ENCODE assay signal across 12 cellular contexts in the genomic region with DNA sequence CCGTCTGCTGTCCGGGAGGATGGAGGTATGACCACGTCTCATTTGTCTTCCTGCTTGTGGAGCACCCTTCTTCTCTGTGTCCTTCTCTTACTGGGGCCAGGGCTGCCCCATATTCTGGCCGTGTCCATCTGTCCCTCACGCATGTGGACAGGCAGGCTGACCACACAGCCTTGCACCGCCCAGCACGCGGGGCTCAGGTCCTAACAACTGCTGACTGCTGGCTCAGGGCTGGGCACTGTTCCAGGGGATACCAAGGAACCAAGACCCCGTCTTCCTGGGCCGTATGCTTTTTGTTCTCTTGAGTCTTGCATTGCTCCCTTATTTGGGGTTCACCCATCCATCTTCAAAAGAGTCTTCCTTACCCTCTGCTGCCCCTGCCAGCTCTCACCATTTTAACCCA. TPM values are rescaled to one million over a fixed set of nuclear protein-coding genes. Genes with fewer than 3 reads are reported as not detected.
DNase-seq lines count a peak whose midpoint lies in the region; ATAC-seq and TF ChIP-seq lines count a peak whose summit lies in the region.
"Had no signal": no experiment of that assay in that cellular context is flagged by ENCODE, and none has a peak within 500 bp of the region (broad histone marks: within the 10 kb centered on the region; RNA-seq: fewer than 3 reads in every experiment).

No MANE protein-coding gene starts in this region.

- CTCF ChIA-PET in CD8-positive, alpha-beta memory T cell (lab: Charles Lee) = interaction anchor here (0.9 to 1.3 kb wide), 2 partner anchors 8 to 14 kb away, joined by 5 read pairs; no protein-coding TSS in a partner anchor

- peaks cover 0 to 2% (median 2%) of the 10 kb centered on the region in 3 donors for H3K36me3 Mint-ChIP-seq in CD8-positive, alpha-beta memory T cell
- H3K36me3 Mint-ChIP-seq in activated T-helper 17 cell treated with anti-CD3 and anti-CD28 coated beads, Interleukin-2, amount 50 U/mL, for 72 hours (ENCODE audit: low read depth) = no peaks in the 10 kb centered on the region
- H3K36me3 Mint-ChIP-seq in natural killer cell = no peaks in the 10 kb centered on the region

- POLR2A ChIA-PET in CD8-positive, alpha-beta memory T cell (lab: Charles Lee) = no interaction called here

- ATAC-seq in HG02642 (IDR thresholded peaks at IDR 0.05; ENCODE audit: poor library complexity, unreplicated experiment) (peak; percentile 12), natural killer cell (no peak), HG03439 (IDR thresholded peaks at IDR 0.05; ENCODE audit: unreplicated experiment) (no peak)
- ATAC-seq in activated T-helper 17 cell treated with anti-CD3 and anti-CD28 coated beads, Interleukin-2, amount 50 U/mL, for 72 hours (replicated peaks) = no peak

- H3K36me3 ChIP-seq in CD8-positive, alpha-beta memory T cell (ENCODE audit: insufficient read depth, low read length) = no peaks in the 10 kb centered on the region

- no peaks in the 10 kb centered on the region for H3K9me3 ChIP-seq in CD8-positive, alpha-beta memory T cell (ENCODE audit: low read length)

- H3K4me1 Mint-ChIP-seq in CD8-positive, alpha-beta memory T cell = peaks cover 24 to 27% (median 27%) of the 10 kb centered on the region in 3 donors
- H3K4me1 Mint-ChIP-seq in activated T-helper 17 cell treated with anti-CD3 and anti-CD28 coated beads, Interleukin-2, amount 50 U/mL, for 72 hours = peaks cover 20% of the 10 kb centered on the region
- H3K4me1 Mint-ChIP-seq in natural killer cell = peaks cover 19 to 25% of the 10 kb centered on the region in 2 donors

- no peak for DNase-seq in CD8-positive, alpha-beta memory T cell
- DNase-seq in natural killer cell (no peak), retina (no peak), SIG-M5 treated with dmso at 0.1 percent for 504 hours (lab: John Stamatoyannopoulos, UW; ENCODE audit: unreplicated experiment) (no peak), AG08396 (ENCODE audit: low spot score) (no peak)
- DNase-seq: GOT3, NCI-H187 treated with DMSO at 0.1 percent for 48 hours had no signal

- H3K27ac ChIP-seq in CD8-positive, alpha-beta memory T cell (ENCODE audit: low read depth, low read length) = no peak overlapping the region
- H3K27ac ChIP-seq: foreskin keratinocyte, SK-N-MC had no signal

- peak overlapping the region in 3 of 7 donors; percentile 0 to 68 (median 62) for H3K4me3 Mint-ChIP-seq in CD8-positive, alpha-beta memory T cell
- peak overlapping the region; percentile 34 for H3K4me3 Mint-ChIP-seq in activated T-helper 17 cell treated with anti-CD3 and anti-CD28 coated beads, Interleukin-2, amount 50 U/mL, for 72 hours
- H3K4me3 Mint-ChIP-seq in natural killer cell = peak overlapping the region; percentile 30

- peak overlapping the region in 5 of 8 donors; percentile 2 to 89 (median 29) for H3K27ac Mint-ChIP-seq in CD8-positive, alpha-beta memory T cell
- peak overlapping the region; percentile 28 for H3K27ac Mint-ChIP-seq in activated T-helper 17 cell treated with anti-CD3 and anti-CD28 coated beads, Interleukin-2, amount 50 U/mL, for 72 hours
- H3K27ac Mint-ChIP-seq in natural killer cell = peak overlapping the region in 1 of 2 donors; percentile 40

- H3K4me1 ChIP-seq in CD8-positive, alpha-beta memory T cell (ENCODE audit: insufficient read depth, low read length) = peaks cover 15% of the 10 kb centered on the region

- intact Hi-C loops in natural killer cell (cut with micrococcal nuclease) = no loop called here

- H3K27me3 ChIP-seq in CD8-positive, alpha-beta memory T cell (ENCODE audit: insufficient read depth, low read length, poor library complexity, severe bottlenecking) = no peaks in the 10 kb centered on the region

- no peaks in the 10 kb centered on the region for H3K9me3 Mint-ChIP-seq in CD8-positive, alpha-beta memory T cell
- H3K9me3 Mint-ChIP-seq in activated T-helper 17 cell treated with anti-CD3 and anti-CD28 coated beads, Interleukin-2, amount 50 U/mL, for 72 hours = no peaks in the 10 kb centered on the region
- H3K9me3 Mint-ChIP-seq in natural killer cell = no peaks in the 10 kb centered on the region

- H3K4me3 ChIP-seq in CD8-positive, alpha-beta memory T cell (ENCODE audit: low read length) = no peak overlapping the region
- H3K4me3 ChIP-seq: SK-N-MC had no signal

- no peak for TF ChIP-seq CTCF in natural killer cell (IDR thresholded peaks at IDR 0.05)

- H3K27me3 Mint-ChIP-seq in CD8-positive, alpha-beta memory T cell = no peaks in the 10 kb centered on the region
- no peaks in the 10 kb centered on the region for H3K27me3 Mint-ChIP-seq in activated T-helper 17 cell treated with anti-CD3 and anti-CD28 coated beads, Interleukin-2, amount 50 U/mL, for 72 hours
- peaks cover 0 to 2% of the 10 kb centered on the region in 2 donors for H3K27me3 Mint-ChIP-seq in natural killer cell (ENCODE audit: low read depth in 2 of 2)

RNA-seq across cellular contexts. Expression of a gene that starts 17.5 kb away (rescaled TPM):
- 1 to 10 TPM in 1 of 2 experiments, under 1 TPM in 1; 0.92 to 1.2 TPM for total RNA-seq in CD8-positive, alpha-beta memory T cell
- 2.8 TPM for polyA plus RNA-seq in CD8-positive, alpha-beta memory T cell
- 10 to 100 TPM in 1 of 2 donors, 1 to 10 TPM in 1; 8.1 to 14.4 TPM for total RNA-seq in activated T-helper 17 cell treated with anti-CD3 and anti-CD28 coated beads, Interleukin-2, amount 50 U/mL, for 72 hours
- total RNA-seq in natural killer cell = 1 to 10 TPM in 2 of 3 donors, under 1 TPM in 1; 0.82 to 3.0 (median 1.5) TPM

RNA-seq across cellular contexts. Expression of a gene that starts 40.6 kb away (rescaled TPM):
- 1 to 10 TPM; 7.8 to 7.9 TPM for total RNA-seq in CD8-positive, alpha-beta memory T cell
- 11.6 TPM for polyA plus RNA-seq in CD8-positive, alpha-beta memory T cell
- 10 to 100 TPM in 1 of 2 donors, 1 to 10 TPM in 1; 9.3 to 12.8 TPM for total RNA-seq in activated T-helper 17 cell treated with anti-CD3 and anti-CD28 coated beads, Interleukin-2, amount 50 U/mL, for 72 hours
- total RNA-seq in natural killer cell = 10 to 100 TPM; 24.3 to 37.1 (median 31.2) TPM
